1 cellular context compared by ENCODE assay signal in genomic region chr9:132583584-132584304, GRCh38.
TF ChIP-seq lines count a peak whose summit lies in the region.

No MANE protein-coding gene starts in this region.

TF ChIP-seq in H1, 55 proteins besides CTCF, POLR2A, EP300 and RAD21 (continued from another document):
- TF ChIP-seq USF2 (IDR thresholded peaks at IDR 0.05; ENCODE audit: low read length): no peak
- TF ChIP-seq TBP (IDR thresholded peaks at IDR 0.05; ENCODE audit: low read depth, low read length): no peak
- no peak for TF ChIP-seq KDM4A (IDR thresholded peaks at IDR 0.05; ENCODE audit: low read depth, low read length, severe bottlenecking)
- no peak for TF ChIP-seq SP1 (IDR thresholded peaks at IDR 0.05; ENCODE audit: low read depth, low read length)
- no peak for TF ChIP-seq NRF1 (IDR thresholded peaks at IDR 0.05; ENCODE audit: low read depth, low read length)
- no peak for TF ChIP-seq SAP30 (IDR thresholded peaks at IDR 0.05; ENCODE audit: insufficient read depth, insufficient replicate concordance, low read length)
